In the genomic region with DNA sequence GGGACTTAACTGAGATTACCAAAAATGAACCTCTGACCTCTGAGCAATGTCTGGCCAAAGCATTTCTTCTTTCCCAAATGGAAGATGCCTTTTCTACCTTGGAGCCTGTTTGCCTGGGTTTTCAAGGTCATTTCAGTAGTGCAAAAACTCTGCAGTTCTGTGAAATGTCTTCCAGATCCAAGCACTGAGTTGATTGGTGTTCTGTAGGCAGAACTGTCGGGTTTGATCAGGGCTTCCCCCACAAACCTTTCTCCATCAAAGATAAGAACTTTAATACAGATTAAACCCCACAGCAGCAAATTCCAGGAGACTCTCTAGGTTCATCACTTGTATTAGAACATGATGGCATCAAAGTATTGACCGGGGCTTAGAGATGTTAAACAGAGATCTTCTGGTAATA, we compare ENCODE assay signal across 25 cellular contexts.
DNase-seq lines count a peak whose midpoint lies in the region; ATAC-seq, FAIRE-seq and TF ChIP-seq lines count a peak whose summit lies in the region.
"Had no signal": no experiment of that assay in that cellular context is flagged by ENCODE, and none has a peak within 500 bp of the region (broad histone marks: within the 10 kb centered on the region; RNA-seq: fewer than 3 reads in every experiment).

No MANE protein-coding gene starts in this region.

- RAD21 ChIA-PET in GM12878 (lab: Charles Lee; ENCODE audit: unreplicated experiment), result interaction anchor here (1.2 to 8.6 kb wide), 3 partner anchors 10 to 12 kb away, joined by 3 to 99 read pairs (median 8); no protein-coding TSS in a partner anchor

- intact Hi-C loops in Calu3 (cut with micrococcal nuclease; ENCODE audit: unreplicated experiment) (loop anchor here (5.0 kb wide), 1 partner anchor 47 kb away; no protein-coding TSS in a partner anchor), GM12878 (cut with micrococcal nuclease; ENCODE audit: unreplicated experiment) (loop anchor here (1.0 kb wide), 1 partner anchor 9 kb away; no protein-coding TSS in a partner anchor), pancreas (cut with DNase I) (no loop called here), HepG2 (cut with micrococcal nuclease; ENCODE audit: unreplicated experiment) (loop anchor here (5.0 kb wide), 1 partner anchor 578 kb away; a partner anchor contains a TSS)

- H3K4me3 ChIP-seq in GM12878 (no peak overlapping the region), pancreas (no peak overlapping the region), HepG2 (replicated peaks in 1 of 3; ENCODE audit: insufficient read depth in 1 of 3, low read depth in 2 of 3, low read length in 3 of 3) (no peak overlapping the region)
- H3K4me3 ChIP-seq: BLaER1 treated with 17β-estradiol and CSF1 and Interleukin-3, amounts not matched to agents 10 nM and 100 nM; MG63; SK-N-MC had no signal

- H3K9me3 ChIP-seq in GM12878 (replicated peaks; ENCODE audit: control insufficient read depth, insufficient read depth, low read length), result no peaks in the 10 kb centered on the region; the same call in 2 of the 3 replicates
- no peaks in the 10 kb centered on the region for H3K9me3 ChIP-seq in pancreas
- no peaks in the 10 kb centered on the region for H3K9me3 ChIP-seq in HepG2 (ENCODE audit: low read length)
- H3K9me3 ChIP-seq: BLaER1 treated with 17β-estradiol and CSF1 and Interleukin-3, amounts not matched to agents 10 nM and 100 nM; MG63 had no signal

- peaks cover under 1% of the 10 kb centered on the region for H3K9me3 Mint-ChIP-seq in Calu3 (ENCODE audit: low read depth, unreplicated experiment)
- H3K9me3 Mint-ChIP-seq in type B pancreatic cell, result peaks cover 10% of the 10 kb centered on the region
- no peaks in the 10 kb centered on the region for H3K9me3 Mint-ChIP-seq in stimulated activated memory B cell treated with anti-CD40 and anti-IgM and Interleukin-4, amounts not matched to agents 10 μg/mL and 1 μg/mL and 100 μg/mL, for 72 hours
- H3K9me3 Mint-ChIP-seq: CD4-positive, alpha-beta T cell; H9 had no signal

- peaks cover 50% of the 10 kb centered on the region for H3K4me1 ChIP-seq in GM12878 (ENCODE audit: control insufficient read depth, insufficient read depth, low read length)
- H3K4me1 ChIP-seq in pancreas, result no peaks in the 10 kb centered on the region
- no peaks in the 10 kb centered on the region for H3K4me1 ChIP-seq in HepG2 (ENCODE audit: insufficient read depth, low read length)

- no peak for TF ChIP-seq CTCF in Calu3 (IDR thresholded peaks at IDR 0.05; ENCODE audit: unreplicated experiment)
- no peak for TF ChIP-seq CTCF in GM12878 (IDR thresholded peaks at IDR 0.05 in 2 of 3, conservative IDR thresholded peaks at IDR 0.05 in 1 of 3; ENCODE audit: control insufficient read depth in 2 of 3, extremely low read depth in 1 of 3, insufficient read depth in 1 of 3, low read depth in 3 of 3, low read length in 3 of 3)
- TF ChIP-seq CTCF in pancreas (IDR thresholded peaks at IDR 0.05), result no peak
- no peak for TF ChIP-seq CTCF in type B pancreatic cell (conservative IDR thresholded peaks at IDR 0.05)
- no peak for TF ChIP-seq CTCF in HepG2 (CRISPR knock-in tag; IDR thresholded peaks at IDR 0.05)
- no peak for TF ChIP-seq CTCF in GM10266 (IDR thresholded peaks at IDR 0.05; ENCODE audit: control insufficient read depth, insufficient read depth, low read depth, missing control alignments)

- H3K79me2 ChIP-seq in GM12878 (ENCODE audit: control insufficient read depth, insufficient read depth, low read length), result peaks cover 24% of the 10 kb centered on the region
- no peaks in the 10 kb centered on the region for H3K79me2 ChIP-seq in HepG2 (ENCODE audit: insufficient read depth, low read length)

- H3K4me1 Mint-ChIP-seq in Calu3 (ENCODE audit: low read depth, unreplicated experiment), result peaks cover 39% of the 10 kb centered on the region
- peaks cover 5% of the 10 kb centered on the region for H3K4me1 Mint-ChIP-seq in type B pancreatic cell (ENCODE audit: unreplicated experiment)
- peaks cover 50% of the 10 kb centered on the region for H3K4me1 Mint-ChIP-seq in stimulated activated memory B cell treated with anti-CD40 and anti-IgM and Interleukin-4, amounts not matched to agents 10 μg/mL and 1 μg/mL and 100 μg/mL, for 72 hours

- CTCF ChIA-PET in Calu3 (lab: Charles Lee), result no interaction called here
- CTCF ChIA-PET in GM12878 (lab: Yijun Ruan, JAX), result interaction anchor here (2.7 kb wide), 1 partner anchor 10 kb away, joined by 9 read pairs; no protein-coding TSS in a partner anchor
- CTCF ChIA-PET in HepG2 (lab: Yijun Ruan, JAX; ENCODE audit: low intra/inter-chr PET ratio, low total read pairs), result no interaction called here

- ATAC-seq in GM12878 (no peak), pancreas (no peak), HepG2 (no peak), GM18867 (IDR thresholded peaks at IDR 0.05; ENCODE audit: unreplicated experiment) (no peak)
- no peak for ATAC-seq in stimulated activated memory B cell treated with anti-CD40 and anti-IgM and Interleukin-4, amounts not matched to agents 10 μg/mL and 1 μg/mL and 100 μg/mL, for 72 hours
- ATAC-seq: PC-3 had no signal

- H3K27ac Mint-ChIP-seq in Calu3 (ENCODE audit: unreplicated experiment) (peak overlapping the region; percentile 81), type B pancreatic cell (peak overlapping the region; percentile 48)
- H3K27ac Mint-ChIP-seq in stimulated activated memory B cell treated with anti-CD40 and anti-IgM and Interleukin-4, amounts not matched to agents 10 μg/mL and 1 μg/mL and 100 μg/mL, for 72 hours, result no peak overlapping the region
- H3K27ac Mint-ChIP-seq: CD4-positive, alpha-beta T cell had no signal

- H3K27me3 Mint-ChIP-seq in Calu3 (ENCODE audit: unreplicated experiment) (no peaks in the 10 kb centered on the region), type B pancreatic cell (no peaks in the 10 kb centered on the region)
- H3K27me3 Mint-ChIP-seq in stimulated activated memory B cell treated with anti-CD40 and anti-IgM and Interleukin-4, amounts not matched to agents 10 μg/mL and 1 μg/mL and 100 μg/mL, for 72 hours, result no peaks in the 10 kb centered on the region

- 100% methylated on average over 2 of the region's 2 CpGs for WGBS in GM12878 (ENCODE audit: insufficient coverage, insufficient replicate concordance, low lambda C conversion rate, missing lambda C conversion rate)
- WGBS in pancreas, 2 donors, result 72 to 75% methylated on average over 2 of the region's 2 CpGs
- 11% methylated on average over 2 of the region's 2 CpGs for WGBS in HepG2 (ENCODE audit: low lambda C conversion rate)

- peak overlapping the region; percentile 93 for H3K27ac ChIP-seq in GM12878 (ENCODE audit: control insufficient read depth, insufficient read depth)
- H3K27ac ChIP-seq in pancreas, result peak overlapping the region in 3 of 4 donors; percentile 5 to 47 (median 46)
- no peak overlapping the region for H3K27ac ChIP-seq in HepG2 (ENCODE audit: extremely low read length, insufficient read depth, low read length)
- H3K27ac ChIP-seq: BLaER1 treated with 17β-estradiol and CSF1 and Interleukin-3, amounts not matched to agents 10 nM and 100 nM; SK-N-MC had no signal

- DNase-seq in Calu3 (no peak), GM12878 (ENCODE audit: low read depth, low spot score) (no peak), pancreas (no peak), type B pancreatic cell (ENCODE audit: extremely low spot score, unreplicated experiment) (no peak), HepG2 (ENCODE audit: low spot score) (no peak), GM10266 (ENCODE audit: extremely low spot score) (no peak)
- DNase-seq: CD4-positive, alpha-beta T cell; H9; IMR-90; KG1; MG63; NCI-H1105 treated with DMSO at 0.1 percent for 48 hours; NCI-H2029 treated with DMSO at 0.1 percent for 48 hours; NCI-H446 treated with DMSO at 0.1 percent for 48 hours; NCI-H526; NCI-H82; NK-92 treated with Interleukin-12 subunit alpha and Interleukin-12 subunit beta, amount 100 ng/mL, for 24 hours; Right ventricle myocardium superior had no signal

- no peaks in the 10 kb centered on the region for H3K27me3 ChIP-seq in GM12878 (replicated peaks in 1 of 2; ENCODE audit: control insufficient read depth in 2 of 2, insufficient read depth in 2 of 2, low read length in 1 of 2)
- no peaks in the 10 kb centered on the region for H3K27me3 ChIP-seq in pancreas
- H3K27me3 ChIP-seq in HepG2 (ENCODE audit: control insufficient read depth in 1 of 2, insufficient read depth in 2 of 2, low read length in 2 of 2), result peaks cover 0 to 23% of the 10 kb centered on the region in 2 experiments; a peak in 3 of 5 replicates
- H3K27me3 ChIP-seq: BLaER1 treated with 17β-estradiol and CSF1 and Interleukin-3, amounts not matched to agents 10 nM and 100 nM; MG63 had no signal

- H3K36me3 Mint-ChIP-seq in Calu3 (ENCODE audit: insufficient read depth, unreplicated experiment), result no peaks in the 10 kb centered on the region
- H3K36me3 Mint-ChIP-seq in type B pancreatic cell, result peaks cover 3% of the 10 kb centered on the region
- peaks cover 3% of the 10 kb centered on the region for H3K36me3 Mint-ChIP-seq in stimulated activated memory B cell treated with anti-CD40 and anti-IgM and Interleukin-4, amounts not matched to agents 10 μg/mL and 1 μg/mL and 100 μg/mL, for 72 hours

- BruUV-seq in Calu3 (replicated peaks; lab: Mats Ljungman, UMichigan) (no TSS peak), GM12878 (replicated peaks; lab: Mats Ljungman, UMichigan) (no TSS peak), HepG2 (replicated peaks; lab: Mats Ljungman, UMichigan) (no TSS peak)

- H4K20me1 ChIP-seq in GM12878 (ENCODE audit: control insufficient read depth, insufficient read depth) (no peaks in the 10 kb centered on the region), HepG2 (ENCODE audit: insufficient read depth, low read length) (no peaks in the 10 kb centered on the region)
- H4K20me1 ChIP-seq: BLaER1 treated with 17β-estradiol and CSF1 and Interleukin-3, amounts not matched to agents 10 nM and 100 nM had no signal

- H3K36me3 ChIP-seq in GM12878 (ENCODE audit: control insufficient read depth in 2 of 2, insufficient read depth in 2 of 2, low read length in 1 of 2), result peaks cover 0 to 4% of the 10 kb centered on the region in 2 experiments; a peak in 2 of 4 replicates
- no peaks in the 10 kb centered on the region for H3K36me3 ChIP-seq in pancreas
- no peaks in the 10 kb centered on the region for H3K36me3 ChIP-seq in HepG2 (replicated peaks in 1 of 2; ENCODE audit: control insufficient read depth in 1 of 2, insufficient read depth in 2 of 2, low read length in 2 of 2)
- H3K36me3 ChIP-seq: BLaER1 treated with 17β-estradiol and CSF1 and Interleukin-3, amounts not matched to agents 10 nM and 100 nM; MG63 had no signal

- FAIRE-seq in GM12878 (lab: Jason Lieb, UNC) (no peak), pancreas (lab: Jason Lieb, UNC) (no peak), HepG2 (lab: Jason Lieb, UNC) (no peak)
- FAIRE-seq: A204.1, G401.6 had no signal

- TF ChIP-seq RAD21 in GM12878 (IDR thresholded peaks at IDR 0.05; ENCODE audit: insufficient read depth, low read depth, low read length) (no peak), HepG2 (CRISPR knock-in tag; IDR thresholded peaks at IDR 0.05) (no peak)

- in situ Hi-C loops in GM12878 (cut with MboI) (no loop called here), HepG2 (cut with HindIII; ENCODE audit: extremely low pct_ligation_motif_present, low pct_unique_long_range_greater_than_20kb) (no loop called here)

- H3K4me2 ChIP-seq in GM12878 (ENCODE audit: control insufficient read depth, insufficient read depth) (peak overlapping the region; percentile 17; the same call in 1 of the 2 replicates), HepG2 (ENCODE audit: low read depth, low read length) (no peak overlapping the region)
- H3K4me2 ChIP-seq: BLaER1 treated with 17β-estradiol and CSF1 and Interleukin-3, amounts not matched to agents 10 nM and 100 nM had no signal

- SMC1A ChIA-PET in GM12878 (lab: Charles Lee; ENCODE audit: uncharacterized antibody, unreplicated experiment), result interaction anchor here (0.9 to 2.7 kb wide), 4 partner anchors 10 to 17 kb away, joined by 3 to 21 read pairs (median 8); no protein-coding TSS in a partner anchor

- TF ChIP-seq EP300 in GM12878 (IDR thresholded peaks at IDR 0.05; ENCODE audit: borderline replicate concordance in 1 of 2, control insufficient read depth in 1 of 2, low read depth in 2 of 2, low read length in 2 of 2), result no peak
- no peak for TF ChIP-seq EP300 in HepG2 (IDR thresholded peaks at IDR 0.05; ENCODE audit: low read depth in 2 of 2, low read length in 2 of 2)
- no peak for TF ChIP-seq EP300 in HepG2 (CRISPR knock-in tag; IDR thresholded peaks at IDR 0.05; ENCODE audit: borderline replicate concordance)

- H3K4me3 Mint-ChIP-seq in Calu3 (ENCODE audit: low read depth, unreplicated experiment), result peak overlapping the region; percentile 26
- peak overlapping the region; percentile 55 for H3K4me3 Mint-ChIP-seq in type B pancreatic cell
- no peak overlapping the region for H3K4me3 Mint-ChIP-seq in stimulated activated memory B cell treated with anti-CD40 and anti-IgM and Interleukin-4, amounts not matched to agents 10 μg/mL and 1 μg/mL and 100 μg/mL, for 72 hours
- H3K4me3 Mint-ChIP-seq: CD4-positive, alpha-beta T cell; H9 had no signal

- POLR2A ChIA-PET in GM12878 (lab: Charles Lee), result interaction anchor here (0.9 to 5.4 kb wide), 2 partner anchors 8 to 11 kb away, joined by 3 to 51 read pairs; no protein-coding TSS in a partner anchor
- POLR2A ChIA-PET in HepG2 (lab: Yijun Ruan, JAX), result no interaction called here

- no peak overlapping the region for H2AFZ ChIP-seq in GM12878 (ENCODE audit: control insufficient read depth, low read depth, low read length)
- no peak overlapping the region for H2AFZ ChIP-seq in HepG2 (ENCODE audit: low read length)

- H3K9ac ChIP-seq in GM12878 (ENCODE audit: control insufficient read depth, insufficient read depth, low read length), result no peak overlapping the region
- no peak overlapping the region for H3K9ac ChIP-seq in HepG2 (ENCODE audit: insufficient read depth, low read depth, low read length)
- H3K9ac ChIP-seq: BLaER1 treated with 17β-estradiol and CSF1 and Interleukin-3, amounts not matched to agents 10 nM and 100 nM had no signal

- TF ChIP-seq POLR2A in GM12878 (IDR thresholded peaks at IDR 0.05; ENCODE audit: low read depth, low read length) (no peak), HepG2 (IDR thresholded peaks at IDR 0.05; ENCODE audit: insufficient read depth in 1 of 2, low read depth in 2 of 2, low read length in 2 of 2) (no peak)

Comparison
In these comparisons a context has a peak if more than half of its experiments do, and no peak if none do; other contexts are left out.
1. intact Hi-C loops: an anchor here in Calu3 (5.0 kb wide), GM12878 (1.0 kb wide) and HepG2 (5.0 kb wide); none called in pancreas.